Comparison of ENCODE assay signal across 1 cellular context in the genomic region with DNA sequence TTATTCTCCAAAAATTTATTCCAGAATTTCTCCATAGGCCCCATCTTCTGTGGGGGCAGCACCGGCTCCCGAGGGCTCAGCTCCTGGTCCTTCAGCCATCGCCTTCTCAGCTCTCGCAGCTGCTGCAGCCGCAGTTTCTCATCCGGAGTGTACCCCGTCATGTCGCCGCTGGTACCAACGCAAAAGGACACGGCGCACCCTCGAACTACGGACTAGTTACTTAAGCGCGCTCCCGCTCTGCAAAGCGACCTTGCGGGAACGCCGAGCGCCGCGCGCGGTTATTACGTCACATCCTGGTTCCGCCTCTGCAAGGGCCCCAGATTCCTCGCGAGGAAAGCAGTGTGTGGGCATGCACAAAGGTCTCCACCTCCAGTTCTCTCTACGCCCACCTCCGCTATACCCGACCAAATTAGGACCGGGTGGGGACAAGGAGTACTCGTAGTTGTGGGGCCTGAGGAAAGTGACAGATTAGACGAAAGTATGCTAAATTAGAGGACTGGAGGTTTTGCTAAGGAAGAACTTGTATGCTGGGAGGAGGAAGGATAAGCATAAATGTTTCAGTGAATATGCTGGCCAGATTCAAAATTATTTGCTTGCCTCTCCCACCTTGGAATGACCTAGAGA.
A peak's percentile ranks its signal among the peaks of the same experiment; 100 is the strongest.
TF ChIP-seq lines count a peak whose summit lies in the region.

Gene NDUFB6 (minus strand): TSS at position 260 of the 624 bp plus-strand sequence. CDS start 99 bp downstream, at position 161.

TF ChIP-seq in HepG2, 621 proteins besides CTCF, POLR2A, EP300 and RAD21 (continued from another document and continues in another):
- TF ChIP-seq TFDP2 (CRISPR knock-in tag; IDR thresholded peaks at IDR 0.05) (peak; percentile 82), MLX (CRISPR knock-in tag; IDR thresholded peaks at IDR 0.05) (no peak), ZNF30 (CRISPR knock-in tag; IDR thresholded peaks at IDR 0.05) (no peak), RXRA (CRISPR knock-in tag; IDR thresholded peaks at IDR 0.05) (peak; percentile 74), DNMT3B (CRISPR knock-in tag; conservative IDR thresholded peaks at IDR 0.05) (0 out of 2 replicates have a peak, but pooled peaks have one; percentile 61), KDM1A (CRISPR knock-in tag; IDR thresholded peaks at IDR 0.05) (no peak), TRIM24 (CRISPR knock-in tag; IDR thresholded peaks at IDR 0.05) (no peak), RNF2 (conservative IDR thresholded peaks at IDR 0.05; ENCODE audit: low read depth) (no peak), ZNF547 (CRISPR knock-in tag; IDR thresholded peaks at IDR 0.05) (0 out of 2 replicates have a peak, but pooled peaks have one; percentile 54), NFE2 (CRISPR knock-in tag; IDR thresholded peaks at IDR 0.05) (no peak), CEBPB (IDR thresholded peaks at IDR 0.05; ENCODE audit: borderline replicate concordance, low read depth, low read length) (peak; percentile 91), BCLAF1 (IDR thresholded peaks at IDR 0.05) (no peak), ZFY (CRISPR knock-in tag; IDR thresholded peaks at IDR 0.05) (peak; percentile 79), FOXK2 (IDR thresholded peaks at IDR 0.05) (no peak), KMT2B (CRISPR knock-in tag; IDR thresholded peaks at IDR 0.05) (peak; percentile 99), ZNF333 (CRISPR knock-in tag; IDR thresholded peaks at IDR 0.05; ENCODE audit: borderline replicate concordance) (no peak), HMGXB4 (CRISPR knock-in tag; IDR thresholded peaks at IDR 0.05; ENCODE audit: borderline replicate concordance in 1 of 2, low read depth in 1 of 2) (peak; percentile 82 to 87), MLXIP (CRISPR knock-in tag; IDR thresholded peaks at IDR 0.05; ENCODE audit: borderline replicate concordance) (no peak), ZFP1 (CRISPR knock-in tag; IDR thresholded peaks at IDR 0.05) (no peak), ZNF513 (CRISPR knock-in tag; conservative IDR thresholded peaks at IDR 0.05) (no peak), ZNF24 (IDR thresholded peaks at IDR 0.05) (no peak), DR1 (CRISPR knock-in tag; IDR thresholded peaks at IDR 0.05) (peak; percentile 80), ZNF607 (CRISPR knock-in tag; IDR thresholded peaks at IDR 0.05; ENCODE audit: borderline replicate concordance) (peak; percentile 28; the same call in 1 of the 2 replicates), NR1H2 (CRISPR knock-in tag; IDR thresholded peaks at IDR 0.05; ENCODE audit: borderline replicate concordance, low read depth) (no peak), TEAD3 (CRISPR knock-in tag; optimal IDR thresholded peaks at IDR 0.05; ENCODE audit: borderline replicate concordance) (peak; percentile 79), GATA4 (IDR thresholded peaks at IDR 0.05; ENCODE audit: borderline replicate concordance, low read depth) (0 out of 2 replicates have a peak, but pooled peaks have one; percentile 35), PTBP1 (IDR thresholded peaks at IDR 0.05; ENCODE audit: low read depth, low read length, poor library complexity, severe bottlenecking) (no peak), PHF20 (CRISPR knock-in tag; IDR thresholded peaks at IDR 0.05) (peak; percentile 99), ZSCAN29 (CRISPR knock-in tag; conservative IDR thresholded peaks at IDR 0.05) (peak; percentile 74; the same call in 1 of the 2 replicates), ZNF10 (CRISPR knock-in tag; IDR thresholded peaks at IDR 0.05; ENCODE audit: borderline replicate concordance, low read depth) (no peak)
- TF ChIP-seq, protein P1, sequence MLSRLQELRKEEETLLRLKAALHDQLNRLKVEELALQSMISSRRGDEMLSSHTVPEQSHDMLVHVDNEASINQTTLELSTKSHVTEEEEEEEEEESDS (CRISPR knock-in tag; IDR thresholded peaks at IDR 0.05; ENCODE audit: borderline replicate concordance) = peak; percentile 75; the same call in 1 of the 2 replicates
- TF ChIP-seq, protein P2, sequence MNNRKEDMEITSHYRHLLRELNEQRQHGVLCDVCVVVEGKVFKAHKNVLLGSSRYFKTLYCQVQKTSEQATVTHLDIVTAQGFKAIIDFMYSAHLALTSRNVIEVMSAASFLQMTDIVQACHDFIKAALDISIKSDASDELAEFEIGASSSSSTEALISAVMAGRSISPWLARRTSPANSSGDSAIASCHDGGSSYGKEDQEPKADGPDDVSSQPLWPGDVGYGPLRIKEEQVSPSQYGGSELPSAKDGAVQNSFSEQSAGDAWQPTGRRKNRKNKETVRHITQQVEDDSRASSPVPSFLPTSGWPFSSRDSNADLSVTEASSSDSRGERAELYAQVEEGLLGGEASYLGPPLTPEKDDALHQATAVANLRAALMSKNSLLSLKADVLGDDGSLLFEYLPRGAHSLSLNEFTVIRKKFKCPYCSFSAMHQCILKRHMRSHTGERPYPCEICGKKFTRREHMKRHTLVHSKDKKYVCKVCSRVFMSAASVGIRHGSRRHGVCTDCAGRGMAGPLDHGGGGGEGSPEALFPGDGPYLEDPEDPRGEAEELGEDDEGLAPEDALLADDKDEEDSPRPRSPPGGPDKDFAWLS (CRISPR knock-in tag; IDR thresholded peaks at IDR 0.05; ENCODE audit: borderline replicate concordance) = no peak
- TF ChIP-seq, protein P3, sequence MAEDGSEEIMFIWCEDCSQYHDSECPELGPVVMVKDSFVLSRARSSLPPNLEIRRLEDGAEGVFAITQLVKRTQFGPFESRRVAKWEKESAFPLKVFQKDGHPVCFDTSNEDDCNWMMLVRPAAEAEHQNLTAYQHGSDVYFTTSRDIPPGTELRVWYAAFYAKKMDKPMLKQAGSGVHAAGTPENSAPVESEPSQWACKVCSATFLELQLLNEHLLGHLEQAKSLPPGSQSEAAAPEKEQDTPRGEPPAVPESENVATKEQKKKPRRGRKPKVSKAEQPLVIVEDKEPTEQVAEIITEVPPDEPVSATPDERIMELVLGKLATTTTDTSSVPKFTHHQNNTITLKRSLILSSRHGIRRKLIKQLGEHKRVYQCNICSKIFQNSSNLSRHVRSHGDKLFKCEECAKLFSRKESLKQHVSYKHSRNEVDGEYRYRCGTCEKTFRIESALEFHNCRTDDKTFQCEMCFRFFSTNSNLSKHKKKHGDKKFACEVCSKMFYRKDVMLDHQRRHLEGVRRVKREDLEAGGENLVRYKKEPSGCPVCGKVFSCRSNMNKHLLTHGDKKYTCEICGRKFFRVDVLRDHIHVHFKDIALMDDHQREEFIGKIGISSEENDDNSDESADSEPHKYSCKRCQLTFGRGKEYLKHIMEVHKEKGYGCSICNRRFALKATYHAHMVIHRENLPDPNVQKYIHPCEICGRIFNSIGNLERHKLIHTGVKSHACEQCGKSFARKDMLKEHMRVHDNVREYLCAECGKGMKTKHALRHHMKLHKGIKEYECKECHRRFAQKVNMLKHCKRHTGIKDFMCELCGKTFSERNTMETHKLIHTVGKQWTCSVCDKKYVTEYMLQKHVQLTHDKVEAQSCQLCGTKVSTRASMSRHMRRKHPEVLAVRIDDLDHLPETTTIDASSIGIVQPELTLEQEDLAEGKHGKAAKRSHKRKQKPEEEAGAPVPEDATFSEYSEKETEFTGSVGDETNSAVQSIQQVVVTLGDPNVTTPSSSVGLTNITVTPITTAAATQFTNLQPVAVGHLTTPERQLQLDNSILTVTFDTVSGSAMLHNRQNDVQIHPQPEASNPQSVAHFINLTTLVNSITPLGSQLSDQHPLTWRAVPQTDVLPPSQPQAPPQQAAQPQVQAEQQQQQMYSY (CRISPR knock-in tag; IDR thresholded peaks at IDR 0.05) = no peak
- TF ChIP-seq, protein P4, sequence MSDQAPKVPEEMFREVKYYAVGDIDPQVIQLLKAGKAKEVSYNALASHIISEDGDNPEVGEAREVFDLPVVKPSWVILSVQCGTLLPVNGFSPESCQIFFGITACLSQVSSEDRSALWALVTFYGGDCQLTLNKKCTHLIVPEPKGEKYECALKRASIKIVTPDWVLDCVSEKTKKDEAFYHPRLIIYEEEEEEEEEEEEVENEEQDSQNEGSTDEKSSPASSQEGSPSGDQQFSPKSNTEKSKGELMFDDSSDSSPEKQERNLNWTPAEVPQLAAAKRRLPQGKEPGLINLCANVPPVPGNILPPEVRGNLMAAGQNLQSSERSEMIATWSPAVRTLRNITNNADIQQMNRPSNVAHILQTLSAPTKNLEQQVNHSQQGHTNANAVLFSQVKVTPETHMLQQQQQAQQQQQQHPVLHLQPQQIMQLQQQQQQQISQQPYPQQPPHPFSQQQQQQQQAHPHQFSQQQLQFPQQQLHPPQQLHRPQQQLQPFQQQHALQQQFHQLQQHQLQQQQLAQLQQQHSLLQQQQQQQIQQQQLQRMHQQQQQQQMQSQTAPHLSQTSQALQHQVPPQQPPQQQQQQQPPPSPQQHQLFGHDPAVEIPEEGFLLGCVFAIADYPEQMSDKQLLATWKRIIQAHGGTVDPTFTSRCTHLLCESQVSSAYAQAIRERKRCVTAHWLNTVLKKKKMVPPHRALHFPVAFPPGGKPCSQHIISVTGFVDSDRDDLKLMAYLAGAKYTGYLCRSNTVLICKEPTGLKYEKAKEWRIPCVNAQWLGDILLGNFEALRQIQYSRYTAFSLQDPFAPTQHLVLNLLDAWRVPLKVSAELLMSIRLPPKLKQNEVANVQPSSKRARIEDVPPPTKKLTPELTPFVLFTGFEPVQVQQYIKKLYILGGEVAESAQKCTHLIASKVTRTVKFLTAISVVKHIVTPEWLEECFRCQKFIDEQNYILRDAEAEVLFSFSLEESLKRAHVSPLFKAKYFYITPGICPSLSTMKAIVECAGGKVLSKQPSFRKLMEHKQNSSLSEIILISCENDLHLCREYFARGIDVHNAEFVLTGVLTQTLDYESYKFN (CRISPR knock-in tag; conservative IDR thresholded peaks at IDR 0.05) = peak; percentile 42; the same call in 1 of the 2 replicates
